Comparison of ENCODE assay signal across 1 cellular context in the genomic region with DNA sequence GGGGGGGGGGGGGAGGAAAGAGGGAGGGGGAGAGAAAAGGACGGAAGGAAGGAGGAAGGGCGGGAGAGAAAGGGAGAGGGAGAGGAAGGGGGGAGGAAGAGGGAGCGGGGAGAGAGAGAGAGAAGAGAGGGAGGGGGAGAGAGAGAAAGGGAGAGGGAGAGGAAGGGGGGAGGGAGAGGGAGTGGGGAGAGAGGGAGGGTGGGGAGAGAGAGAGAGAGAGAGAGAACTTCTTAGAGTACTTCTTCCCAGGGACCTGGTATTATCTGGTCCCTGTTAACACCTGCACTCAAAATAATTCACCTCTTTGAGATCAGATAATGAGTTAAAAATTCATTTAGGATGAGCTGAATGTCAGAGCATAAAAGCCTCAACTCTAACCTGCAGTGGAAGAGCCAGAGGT.
TF ChIP-seq lines count a peak whose summit lies in the region.

No MANE protein-coding gene starts in this region.

TF ChIP-seq in SK-N-SH, 30 proteins besides CTCF, POLR2A, EP300 and RAD21 (continued from another document):
- TF ChIP-seq RFX5 (IDR thresholded peaks at IDR 0.05; ENCODE audit: low read length) (no peak), MXI1 (IDR thresholded peaks at IDR 0.05; ENCODE audit: low read depth, low read length) (no peak), MAX (IDR thresholded peaks at IDR 0.05; ENCODE audit: low read depth) (no peak), FOXJ3 (CRISPR knock-in tag; IDR thresholded peaks at IDR 0.05) (no peak), JUND (IDR thresholded peaks at IDR 0.05) (no peak), MEF2A (IDR thresholded peaks at IDR 0.05; ENCODE audit: borderline replicate concordance, low read depth) (no peak), YY1 (IDR thresholded peaks at IDR 0.05; ENCODE audit: low read depth) (no peak), USF1 (IDR thresholded peaks at IDR 0.05; ENCODE audit: borderline replicate concordance, low read depth) (no peak), RXRA (IDR thresholded peaks at IDR 0.05; ENCODE audit: borderline replicate concordance, low read depth) (no peak), EZH2phosphoT487 (IDR thresholded peaks at IDR 0.05; ENCODE audit: borderline replicate concordance, low read depth) (no peak), NFIC (IDR thresholded peaks at IDR 0.05; ENCODE audit: borderline replicate concordance) (no peak), FOSL2 (IDR thresholded peaks at IDR 0.05; ENCODE audit: borderline replicate concordance, low read depth) (no peak)
